Comparison of ENCODE assay signal across 2 cellular contexts in genomic region chr2:159096896-159097295, GRCh38.
TF ChIP-seq lines count a peak whose summit lies in the region.

No MANE protein-coding gene starts in this region.

TF ChIP-seq in A549, 52 proteins besides CTCF, POLR2A, EP300 and RAD21:
- no peak for TF ChIP-seq KDM1A (IDR thresholded peaks at IDR 0.05; ENCODE audit: low read depth)
TF ChIP-seq in A549: peak in this region for 0.

TF ChIP-seq in HepG2, 621 proteins besides CTCF, POLR2A, EP300 and RAD21:
- no peak for TF ChIP-seq FOSL2 (CRISPR knock-in tag; IDR thresholded peaks at IDR 0.05)
